ENCODE assay signal across 17 cellular contexts in genomic region chr20:12965212-12965879, GRCh38.
"Had no signal": no experiment of that assay in that cellular context is flagged by ENCODE, and none has a peak within 500 bp of the region (broad histone marks: within the 10 kb centered on the region; RNA-seq: fewer than 3 reads in every experiment).

No MANE protein-coding gene starts in this region.

- H3K36me3 ChIP-seq: brain microvascular endothelial cell, ovary, thoracic aorta had no signal

- H3K27ac ChIP-seq: brain microvascular endothelial cell, ovary, thoracic aorta had no signal

- H3K36me3 Mint-ChIP-seq: activated naive CD8-positive, alpha-beta T cell; T-cell had no signal

- H3K9me3 Mint-ChIP-seq: activated CD4-positive, alpha-beta T cell treated with anti-CD3 and anti-CD28 coated beads, Interleukin-2, amount 10 ng/mL, durations not matched to agents 24 days and 14 days; dendritic cell treated with granulocyte-macrophage colony-stimulating factor and Interleukin-4, amounts not matched to agents 40 ng/mL and 50 ng/mL, for 4 days; stimulated activated naive CD8-positive, alpha-beta T cell treated with anti-CD3 and anti-CD28 coated beads, Interleukin-15, amount 100 ng/mL, for 72 hours; T-cell had no signal

- H3K27me3 Mint-ChIP-seq: activated naive CD8-positive, alpha-beta T cell; dendritic cell treated with granulocyte-macrophage colony-stimulating factor and Interleukin-4, amounts not matched to agents 40 ng/mL and 50 ng/mL, for 4 days had no signal

- H3K9me3 ChIP-seq: ovary, thoracic aorta had no signal

- H3K4me3 Mint-ChIP-seq: activated CD4-positive, alpha-beta T cell treated with anti-CD3 and anti-CD28 coated beads, Interleukin-2, amount 10 ng/mL, durations not matched to agents 24 days and 14 days; activated naive CD8-positive, alpha-beta T cell; dendritic cell treated with granulocyte-macrophage colony-stimulating factor and Interleukin-4, amounts not matched to agents 40 ng/mL and 50 ng/mL, for 4 days; nephron; stimulated activated naive CD8-positive, alpha-beta T cell treated with anti-CD3 and anti-CD28 coated beads, Interleukin-15, amount 100 ng/mL, for 72 hours; T-cell; WTC11 had no signal

- ATAC-seq: esophagus mucosa; left lobe of liver; stimulated activated naive CD8-positive, alpha-beta T cell treated with anti-CD3 and anti-CD28 coated beads, Interleukin-15, amount 100 ng/mL, for 72 hours; WTC11 had no signal

- H3K4me1 Mint-ChIP-seq: activated CD4-positive, alpha-beta T cell treated with anti-CD3 and anti-CD28 coated beads, Interleukin-2, amount 10 ng/mL, durations not matched to agents 24 days and 14 days; stimulated activated naive CD8-positive, alpha-beta T cell treated with anti-CD3 and anti-CD28 coated beads, Interleukin-15, amount 100 ng/mL, for 72 hours had no signal

- H3K27me3 ChIP-seq: brain microvascular endothelial cell, ovary had no signal

- DNase-seq: activated CD4-positive, alpha-beta T cell treated with anti-CD3 and anti-CD28 coated beads, Interleukin-2, amount 10 ng/mL, durations not matched to agents 24 days and 14 days; activated CD8-positive, alpha-beta memory T cell treated with anti-CD3 and anti-CD28 coated beads for 24 hours; activated effector memory CD4-positive, alpha-beta T cell treated with Interleukin-2 at 50 U/mL for 16 hours; brain microvascular endothelial cell; cerebellar nuclear complex; ovary; stimulated activated CD4-positive, alpha-beta T cell treated with anti-CD3 and anti-CD28 coated beads, Interleukin-15, amount 100 ng/mL, for 24 hours; stimulated activated CD4-positive, alpha-beta T cell treated with anti-CD3 and anti-CD28 coated beads, Interleukin-4, amount 100 ng/mL, for 24 hours; stimulated activated naive CD8-positive, alpha-beta T cell treated with anti-CD3 and anti-CD28 coated beads, Interleukin-15, amount 100 ng/mL, for 72 hours; T-cell had no signal

- H3K27ac Mint-ChIP-seq: activated CD4-positive, alpha-beta T cell treated with anti-CD3 and anti-CD28 coated beads, Interleukin-2, amount 10 ng/mL, durations not matched to agents 24 days and 14 days; activated naive CD8-positive, alpha-beta T cell; dendritic cell treated with granulocyte-macrophage colony-stimulating factor and Interleukin-4, amounts not matched to agents 40 ng/mL and 50 ng/mL, for 4 days; stimulated activated naive CD8-positive, alpha-beta T cell treated with anti-CD3 and anti-CD28 coated beads, Interleukin-15, amount 100 ng/mL, for 72 hours; T-cell; WTC11 had no signal

- H3K4me3 ChIP-seq: ovary, thoracic aorta had no signal
